17 cellular contexts compared by ENCODE assay signal in genomic region chr16:15770512-15770911, GRCh38.
A peak's percentile ranks its signal among the peaks of the same experiment; 100 is the strongest.
DNase-seq lines count a peak whose midpoint lies in the region; ATAC-seq and TF ChIP-seq lines count a peak whose summit lies in the region.
"Had no signal": no experiment of that assay in that cellular context is flagged by ENCODE, and none has a peak within 500 bp of the region (broad histone marks: within the 10 kb centered on the region; RNA-seq: fewer than 3 reads in every experiment).

No MANE protein-coding gene starts in this region.

- H3K27me3 ChIP-seq in heart left ventricle (peaks cover 0 to 4% (median 0%) of the 10 kb centered on the region in 9 donors), brain microvascular endothelial cell (replicated peaks) (peaks cover 3% of the 10 kb centered on the region), tibial artery (no peaks in the 10 kb centered on the region)
- H3K27me3 ChIP-seq: suprapubic skin had no signal

- peaks cover 4% of the 10 kb centered on the region for H3K4me1 Mint-ChIP-seq in activated T-helper 1 cell treated with anti-CD3 and anti-CD28 coated beads, Interleukin-12 subunit alpha, Interleukin-12 subunit beta, Interleukin-2, Interleukin-4 antibody, amounts not matched to agents 30 ng/mL and 10 ng/mL and 1 ng/mL, durations not matched to agents 14 hours and 24 hours and 36 hours (ENCODE audit: low read depth)
- H3K4me1 Mint-ChIP-seq in natural killer cell = peaks cover 0 to 4% of the 10 kb centered on the region in 2 donors
- H3K4me1 Mint-ChIP-seq: brain, T-cell had no signal

- peak overlapping the region in 7 of 12 donors; percentile 18 to 59 (median 51) for H3K27ac ChIP-seq in heart left ventricle
- peak overlapping the region; percentile 25 for H3K27ac ChIP-seq in brain microvascular endothelial cell
- H3K27ac ChIP-seq in tibial artery = peak overlapping the region; percentile 74 to 76
- H3K27ac ChIP-seq: suprapubic skin had no signal

- H3K4me1 ChIP-seq in heart left ventricle (peaks cover 0 to 18% (median 4%) of the 10 kb centered on the region in 12 donors), tibial artery (peaks cover 0 to 86% (median 41%) of the 10 kb centered on the region in 4 donors)
- H3K4me1 ChIP-seq: Caco-2, suprapubic skin had no signal

- no peak overlapping the region for H3K4me3 Mint-ChIP-seq in activated T-helper 1 cell treated with anti-CD3 and anti-CD28 coated beads, Interleukin-12 subunit alpha, Interleukin-12 subunit beta, Interleukin-2, Interleukin-4 antibody, amounts not matched to agents 30 ng/mL and 10 ng/mL and 1 ng/mL, durations not matched to agents 14 hours and 24 hours and 36 hours
- H3K4me3 Mint-ChIP-seq in natural killer cell = no peak overlapping the region
- H3K4me3 Mint-ChIP-seq: brain, T-cell had no signal

- intact Hi-C loops in heart left ventricle (cut with DNase I) = loop anchor here in 2 of 10 donors (5.0 to 10.0 kb wide), 2 partner anchors 422 to 424 kb away; no protein-coding TSS in a partner anchor
- intact Hi-C loops in left ventricle myocardium superior (cut with micrococcal nuclease) = no loop called here
- intact Hi-C loops in tibial artery (cut with DNase I; ENCODE audit: low total_unique reads) = loop anchor here (5.0 kb wide), 1 partner anchor 77 kb away; no protein-coding TSS in a partner anchor
- intact Hi-C loops in activated T-helper 1 cell treated with anti-CD3 and anti-CD28 coated beads, Interleukin-12 subunit alpha, Interleukin-12 subunit beta, Interleukin-2, Interleukin-4 antibody, amounts not matched to agents 30 ng/mL and 10 ng/mL and 1 ng/mL, durations not matched to agents 14 hours and 24 hours and 36 hours (cut with micrococcal nuclease) = no loop called here
- intact Hi-C loops in natural killer cell (cut with micrococcal nuclease) = no loop called here

- peaks cover 0 to 8% (median 0%) of the 10 kb centered on the region in 12 donors for H3K9me3 ChIP-seq in heart left ventricle
- no peaks in the 10 kb centered on the region for H3K9me3 ChIP-seq in tibial artery
- H3K9me3 ChIP-seq: Caco-2, mucosa of descending colon, suprapubic skin had no signal

- in situ Hi-C loops in brain microvascular endothelial cell (cut with HindIII; ENCODE audit: low pct_ligation_motif_present, low sequenced_read_pairs) = no loop called here

- TF ChIP-seq POLR2A in heart left ventricle (IDR thresholded peaks at IDR 0.05) = no peak

- peak in 3 of 4 donors; percentile 12 to 48 (median 26) for ATAC-seq in heart left ventricle
- no peak for ATAC-seq in left ventricle myocardium superior
- no peak for ATAC-seq in natural killer cell
- ATAC-seq: mucosa of descending colon, T-cell had no signal

- DNase-seq in heart left ventricle (no peak), left ventricle myocardium superior (no peak), brain microvascular endothelial cell (peak; percentile 64), hepatic stellate cell (ENCODE audit: low spot score) (peak; percentile 85), tibial artery (no peak), natural killer cell (no peak), nucleus accumbens (lab: John Stamatoyannopoulos, UW) (no peak)
- no peak for DNase-seq in activated T-helper 1 cell treated with anti-CD3 and anti-CD28 coated beads, Interleukin-12 subunit alpha, Interleukin-12 subunit beta, Interleukin-2, Interleukin-4 antibody, amounts not matched to agents 30 ng/mL and 10 ng/mL and 1 ng/mL, durations not matched to agents 14 hours and 24 hours and 36 hours (ENCODE audit: low spot score)
- DNase-seq: activated effector memory CD4-positive, alpha-beta T cell treated with Interleukin-2 at 50 U/mL for 16 hours; Caco-2; effector CD4-positive, alpha-beta T cell; mucosa of descending colon; NCI-H2081; NCI-H524 treated with DMSO at 0.1 percent for 48 hours; T-cell had no signal

- H3K9me3 Mint-ChIP-seq in activated T-helper 1 cell treated with anti-CD3 and anti-CD28 coated beads, Interleukin-12 subunit alpha, Interleukin-12 subunit beta, Interleukin-2, Interleukin-4 antibody, amounts not matched to agents 30 ng/mL and 10 ng/mL and 1 ng/mL, durations not matched to agents 14 hours and 24 hours and 36 hours = no peaks in the 10 kb centered on the region
- no peaks in the 10 kb centered on the region for H3K9me3 Mint-ChIP-seq in natural killer cell

- H3K36me3 ChIP-seq in heart left ventricle = no peaks in the 10 kb centered on the region
- no peaks in the 10 kb centered on the region for H3K36me3 ChIP-seq in brain microvascular endothelial cell (replicated peaks)
- H3K36me3 ChIP-seq in tibial artery = peaks cover 64 to 79% (median 70%) of the 10 kb centered on the region in 3 donors
- H3K36me3 ChIP-seq: suprapubic skin had no signal

- H3K27me3 Mint-ChIP-seq in activated T-helper 1 cell treated with anti-CD3 and anti-CD28 coated beads, Interleukin-12 subunit alpha, Interleukin-12 subunit beta, Interleukin-2, Interleukin-4 antibody, amounts not matched to agents 30 ng/mL and 10 ng/mL and 1 ng/mL, durations not matched to agents 14 hours and 24 hours and 36 hours (ENCODE audit: insufficient read depth) = peaks cover 2% of the 10 kb centered on the region
- H3K27me3 Mint-ChIP-seq in natural killer cell (ENCODE audit: low read depth in 2 of 2) = peaks cover 2 to 10% of the 10 kb centered on the region in 2 donors

- TF ChIP-seq CTCF in heart left ventricle (IDR thresholded peaks at IDR 0.05) (no peak), brain microvascular endothelial cell (IDR thresholded peaks at IDR 0.05; ENCODE audit: low read depth, low read length, missing control alignments) (no peak), tibial artery (IDR thresholded peaks at IDR 0.05) (no peak), natural killer cell (IDR thresholded peaks at IDR 0.05) (no peak)

- WGBS in heart left ventricle, 4 donors = 45 to 59% (median 53%) methylated on average over 3 of the region's 3 CpGs

- H3K36me3 Mint-ChIP-seq in activated T-helper 1 cell treated with anti-CD3 and anti-CD28 coated beads, Interleukin-12 subunit alpha, Interleukin-12 subunit beta, Interleukin-2, Interleukin-4 antibody, amounts not matched to agents 30 ng/mL and 10 ng/mL and 1 ng/mL, durations not matched to agents 14 hours and 24 hours and 36 hours (ENCODE audit: low read depth) = no peaks in the 10 kb centered on the region
- H3K36me3 Mint-ChIP-seq in natural killer cell = no peaks in the 10 kb centered on the region
- H3K36me3 Mint-ChIP-seq: brain, T-cell had no signal

- H3K27ac Mint-ChIP-seq in activated T-helper 1 cell treated with anti-CD3 and anti-CD28 coated beads, Interleukin-12 subunit alpha, Interleukin-12 subunit beta, Interleukin-2, Interleukin-4 antibody, amounts not matched to agents 30 ng/mL and 10 ng/mL and 1 ng/mL, durations not matched to agents 14 hours and 24 hours and 36 hours = no peak overlapping the region
- no peak overlapping the region for H3K27ac Mint-ChIP-seq in natural killer cell
- H3K27ac Mint-ChIP-seq: brain, T-cell had no signal

- no peak overlapping the region for H3K4me3 ChIP-seq in heart left ventricle
- no peak overlapping the region for H3K4me3 ChIP-seq in brain microvascular endothelial cell (ENCODE audit: low read depth, low read length)
- no peak overlapping the region for H3K4me3 ChIP-seq in tibial artery
- H3K4me3 ChIP-seq: mucosa of descending colon, suprapubic skin had no signal

Comparison
In these comparisons a context has a peak if more than half of its experiments do, and no peak if none do; other contexts are left out.
1. ATAC-seq: peak in heart left ventricle (3 of 4); none in left ventricle myocardium superior (single experiment) and natural killer cell (0 of 3).
2. DNase-seq: peak in brain microvascular endothelial cell (single experiment) and hepatic stellate cell (single experiment); none in heart left ventricle (0 of 5), left ventricle myocardium superior (single experiment), tibial artery (0 of 2), activated T-helper 1 cell treated with anti-CD3 and anti-CD28 coated beads, Interleukin-12 subunit alpha, Interleukin-12 subunit beta, Interleukin-2, Interleukin-4 antibody, amounts not matched to agents 30 ng/mL and 10 ng/mL and 1 ng/mL, durations not matched to agents 14 hours and 24 hours and 36 hours (single experiment), natural killer cell (single experiment) and nucleus accumbens (0 of 56).
3. H3K27ac ChIP-seq: peak in every context shown above with its lines; median percentile 75 in tibial artery; 51 in heart left ventricle; 25 in brain microvascular endothelial cell.